ENCODE assay signal across 9 cellular contexts in genomic region chr1:114219247-114219872, GRCh38.
A peak's percentile ranks its signal among the peaks of the same experiment; 100 is the strongest.
DNase-seq lines count a peak whose midpoint lies in the region; ATAC-seq lines count a peak whose summit lies in the region.
"Had no signal": no experiment of that assay in that cellular context is flagged by ENCODE, and none has a peak within 500 bp of the region (broad histone marks: within the 10 kb centered on the region; RNA-seq: fewer than 3 reads in every experiment).

No MANE protein-coding gene starts in this region.

- no peak overlapping the region for H3K4me2 ChIP-seq in neuronal stem cell (ENCODE audit: insufficient read depth, low read length, poor library complexity, severe bottlenecking)

- H3K14ac ChIP-seq in neuronal stem cell (ENCODE audit: low read length), result no peak overlapping the region

- no peak overlapping the region for H2AFZ ChIP-seq in neuronal stem cell (ENCODE audit: low read length)

- H2AK5ac ChIP-seq in neuronal stem cell (ENCODE audit: low read depth, low read length), result no peak overlapping the region

- H3K36me3 ChIP-seq in NT2/D1 (ENCODE audit: insufficient read depth, insufficient read length, low read length) (no peaks in the 10 kb centered on the region), rectal smooth muscle tissue (ENCODE audit: control insufficient read depth, insufficient read depth, low read length) (no peaks in the 10 kb centered on the region), neuronal stem cell (replicated peaks in 1 of 2; ENCODE audit: control insufficient read depth in 2 of 2, insufficient read depth in 2 of 2, low read length in 2 of 2) (no peaks in the 10 kb centered on the region)

- no peak for ATAC-seq in GM19328 (IDR thresholded peaks at IDR 0.05; ENCODE audit: unreplicated experiment)

- H2BK120ac ChIP-seq in neuronal stem cell (ENCODE audit: low read depth, low read length), result no peak overlapping the region

- H3K4me3 ChIP-seq in NT2/D1 (ENCODE audit: insufficient read length, low read depth), result no peak overlapping the region
- peak overlapping the region; percentile 25 for H3K4me3 ChIP-seq in rectal smooth muscle tissue (ENCODE audit: low read length)
- H3K4me3 ChIP-seq in neuronal stem cell (ENCODE audit: low read length in 2 of 2), result no peak overlapping the region
- H3K4me3 ChIP-seq: lung had no signal

- no peak overlapping the region for H2BK12ac ChIP-seq in neuronal stem cell (ENCODE audit: low read length)

- no peak overlapping the region for H2BK5ac ChIP-seq in neuronal stem cell (ENCODE audit: low read length)

- no CpG with 5 or more reads among the region's 6 CpGs for WGBS in neuronal stem cell (ENCODE audit: extremely low coverage in 2 of 2, insufficient read length in 2 of 2, insufficient replicate concordance in 1 of 2), 2 donors

- DNase-seq in ELF-1 (ENCODE audit: low read depth, low spot score), result peak; percentile 30
- DNase-seq in NT2/D1 (ENCODE audit: low read depth, low spot score), result peak; percentile 32
- peak; percentile 12 for DNase-seq in fibroblast of gingiva (ENCODE audit: low read depth)
- no peak for DNase-seq in mucosa of gallbladder (ENCODE audit: low spot score)
- no peak for DNase-seq in activated effector memory CD4-positive, alpha-beta T cell treated with Interleukin-2 at 50 U/mL for 16 hours
- no peak for DNase-seq in neuronal stem cell (ENCODE audit: low spot score)

- peak overlapping the region; percentile 46 for H3K27ac ChIP-seq in rectal smooth muscle tissue (ENCODE audit: low read depth, low read length)
- no peak overlapping the region for H3K27ac ChIP-seq in neuronal stem cell (replicated peaks; ENCODE audit: low read length)

- no peak overlapping the region for H4K8ac ChIP-seq in neuronal stem cell (ENCODE audit: low read depth, low read length)

- no peak overlapping the region for H3K9ac ChIP-seq in NT2/D1 (ENCODE audit: insufficient read length, low read depth)
- H3K9ac ChIP-seq in rectal smooth muscle tissue (ENCODE audit: low read length), result no peak overlapping the region
- no peak overlapping the region for H3K9ac ChIP-seq in neuronal stem cell (ENCODE audit: low read depth, low read length, poor library complexity)

- H3K27me3 ChIP-seq in NT2/D1 (ENCODE audit: insufficient read depth, insufficient read length) (no peaks in the 10 kb centered on the region), rectal smooth muscle tissue (ENCODE audit: control insufficient read depth, insufficient read depth, low read length) (no peaks in the 10 kb centered on the region), neuronal stem cell (ENCODE audit: control insufficient read depth in 3 of 3, insufficient read depth in 3 of 3, low read depth in 1 of 3, low read length in 3 of 3) (no peaks in the 10 kb centered on the region)

- no peak overlapping the region for H3K18ac ChIP-seq in neuronal stem cell (ENCODE audit: low read length)

- H3K79me1 ChIP-seq in neuronal stem cell (ENCODE audit: low read depth, low read length), result no peaks in the 10 kb centered on the region

- H3K4me1 ChIP-seq in NT2/D1 (ENCODE audit: insufficient read depth, insufficient read length) (no peaks in the 10 kb centered on the region), rectal smooth muscle tissue (ENCODE audit: control insufficient read depth, insufficient read depth, low read length) (peaks cover 6% of the 10 kb centered on the region), neuronal stem cell (ENCODE audit: control insufficient read depth in 2 of 2, insufficient read depth in 1 of 2, low read depth in 1 of 2, low read length in 2 of 2) (peaks cover 0 to 7% of the 10 kb centered on the region in 2 donors)

- no peak overlapping the region for H3K23ac ChIP-seq in neuronal stem cell (ENCODE audit: low read depth, low read length, poor library complexity)

- no peak overlapping the region for H2BK15ac ChIP-seq in neuronal stem cell (ENCODE audit: low read length)

- no peaks in the 10 kb centered on the region for H3K9me3 ChIP-seq in NT2/D1 (ENCODE audit: insufficient read depth, low read length)
- H3K9me3 ChIP-seq in neuronal stem cell (replicated peaks in 1 of 2; ENCODE audit: control insufficient read depth in 2 of 2, insufficient read depth in 1 of 2, low read depth in 1 of 2, low read length in 2 of 2), result no peaks in the 10 kb centered on the region

- H3K4ac ChIP-seq in neuronal stem cell (ENCODE audit: low read length), result no peak overlapping the region

- no peak overlapping the region for H4K91ac ChIP-seq in neuronal stem cell (ENCODE audit: low read depth, low read length, poor library complexity)

Comparison
In these comparisons a context has a peak if more than half of its experiments do, and no peak if none do; other contexts are left out.
1. DNase-seq: peak in ELF-1 (single experiment), NT2/D1 (single experiment) and fibroblast of gingiva (single experiment); none in mucosa of gallbladder (single experiment), activated effector memory CD4-positive, alpha-beta T cell treated with Interleukin-2 at 50 U/mL for 16 hours (single experiment) and neuronal stem cell (single experiment).